20 cellular contexts compared by ENCODE assay signal in genomic region chr12:25800101-25800500, GRCh38.
DNase-seq lines count a peak whose midpoint lies in the region; ATAC-seq and TF ChIP-seq lines count a peak whose summit lies in the region.
"Had no signal": no experiment of that assay in that cellular context is flagged by ENCODE, and none has a peak within 500 bp of the region (broad histone marks: within the 10 kb centered on the region; RNA-seq: fewer than 3 reads in every experiment).

No MANE protein-coding gene starts in this region.

- H3K9me3 ChIP-seq in IMR-90 (ENCODE audit: control insufficient read depth, insufficient read depth, low read length) (no peaks in the 10 kb centered on the region), fibroblast of lung (ENCODE audit: control insufficient read depth, insufficient read depth, low read depth, low read length) (no peaks in the 10 kb centered on the region)
- H3K9me3 ChIP-seq: sigmoid colon, SJCRH30, upper lobe of left lung had no signal

- no peak overlapping the region for H2AK5ac ChIP-seq in IMR-90 (ENCODE audit: low read depth, low read length)

- TF ChIP-seq POLR2A in IMR-90 (IDR thresholded peaks at IDR 0.05; ENCODE audit: low read depth, low read length) = no peak

- H3K27me3 ChIP-seq in IMR-90 (ENCODE audit: control insufficient read depth, insufficient read depth, low read length) = no peaks in the 10 kb centered on the region
- no peaks in the 10 kb centered on the region for H3K27me3 ChIP-seq in fibroblast of lung (ENCODE audit: control insufficient read depth, insufficient read depth, low read length)
- H3K27me3 ChIP-seq: hepatocyte, sigmoid colon, SJCRH30, upper lobe of left lung had no signal

- TF ChIP-seq RAD21 in IMR-90 (IDR thresholded peaks at IDR 0.05; ENCODE audit: low read length) = no peak

- no peak overlapping the region for H2BK120ac ChIP-seq in IMR-90 (ENCODE audit: low read depth, low read length)

- WGBS in IMR-90 (ENCODE audit: extremely low coverage in 2 of 2, insufficient read length in 1 of 2), 2 experiments = no CpG with 5 or more reads among the region's 1 CpG

- H3K23ac ChIP-seq in IMR-90 (ENCODE audit: low read depth, low read length) = no peak overlapping the region

- dilution Hi-C loops in IMR-90 (cut with HindIII; ENCODE audit: low sequenced_read_pairs, unreplicated experiment) = no loop called here

- CTCF ChIA-PET in IMR-90 (lab: Yijun Ruan, JAX) = interaction anchor here (0.5 kb wide), 1 partner anchor 24 kb away, joined by 3 read pairs; no protein-coding TSS in a partner anchor

- H3K9me1 ChIP-seq in IMR-90 (ENCODE audit: insufficient read depth, low read length) = peaks cover 4% of the 10 kb centered on the region; the same call in 1 of the 2 replicates

- no peak overlapping the region for H3K56ac ChIP-seq in IMR-90 (ENCODE audit: extremely low read depth, insufficient read depth, low read length)

- in situ Hi-C loops in IMR-90 (cut with MboI; ENCODE audit: low sequenced_read_pairs) = no loop called here

- no peaks in the 10 kb centered on the region for H3K79me1 ChIP-seq in IMR-90 (ENCODE audit: low read depth in 1 of 2, low read length in 2 of 2)

- POLR2A ChIA-PET in IMR-90 (lab: Charles Lee; ENCODE audit: unreplicated experiment) = no interaction called here

- no peak overlapping the region for H4K8ac ChIP-seq in IMR-90 (ENCODE audit: low read depth in 2 of 2, low read length in 2 of 2)

- H3K36me3 ChIP-seq in IMR-90 (ENCODE audit: control insufficient read depth, insufficient read depth, low read length) = no peaks in the 10 kb centered on the region
- H3K36me3 ChIP-seq in fibroblast of lung (ENCODE audit: control insufficient read depth, insufficient read depth, low read length) = no peaks in the 10 kb centered on the region
- H3K36me3 ChIP-seq: sigmoid colon, SJCRH30, upper lobe of left lung, WERI-Rb-1 had no signal

- H3K4me3 ChIP-seq in IMR-90 (ENCODE audit: insufficient read depth, low read depth, low read length) = no peak overlapping the region
- no peak overlapping the region for H3K4me3 ChIP-seq in fibroblast of lung (replicated peaks in 1 of 4; ENCODE audit: control extremely low read depth in 1 of 4, insufficient read depth in 1 of 4, low read depth in 3 of 4, low read length in 4 of 4)
- H3K4me3 ChIP-seq: hepatocyte, sigmoid colon, SJCRH30, upper lobe of left lung had no signal

- no peak overlapping the region for H2BK20ac ChIP-seq in IMR-90 (ENCODE audit: low read depth, low read length)

- no peak overlapping the region for H2BK15ac ChIP-seq in IMR-90 (ENCODE audit: low read depth, low read length)

- H3K4ac ChIP-seq in IMR-90 (ENCODE audit: low read depth, low read length) = no peak overlapping the region

- H3K4me2 ChIP-seq in IMR-90 (ENCODE audit: low read depth, low read length) = no peak overlapping the region
- no peak overlapping the region for H3K4me2 ChIP-seq in fibroblast of lung (ENCODE audit: extremely low read depth, insufficient read depth, low read length)
- H3K4me2 ChIP-seq: hepatocyte, KMS-11 had no signal

- H3K14ac ChIP-seq in IMR-90 (replicated peaks; ENCODE audit: low read depth, low read length) = no peak overlapping the region

- no peak overlapping the region for H3K18ac ChIP-seq in IMR-90 (ENCODE audit: low read depth, low read length)

- DNase-seq in COLO829 (ENCODE audit: low spot score) (peak; percentile 13), IMR-90 (peak; percentile 30), OCI-M1 (lab: John Stamatoyannopoulos, UW) (peak; percentile 86), fibroblast of lung (ENCODE audit: low read depth in 2 of 2) (peak; percentile 32 to 37)
- DNase-seq: activated CD4-positive, alpha-beta T cell treated with anti-CD3 and anti-CD28 coated beads, Interleukin-2, amount 10 ng/mL, durations not matched to agents 7 days and 5 days; activated CD8-positive, alpha-beta memory T cell treated with anti-CD3 and anti-CD28 coated beads, Interleukin-2, amount 10 ng/mL, durations not matched to agents 7 days and 5 days; aorta; C1 segment of cervical spinal cord; NCI-H146; NCI-H774; sigmoid colon; WERI-Rb-1 had no signal

- H4K20me1 ChIP-seq in IMR-90 (ENCODE audit: insufficient read depth, low read length) (no peaks in the 10 kb centered on the region), fibroblast of lung (ENCODE audit: control insufficient read depth, extremely low read depth, insufficient read depth, low read length) (no peaks in the 10 kb centered on the region)

- no peak overlapping the region for H2BK5ac ChIP-seq in IMR-90 (ENCODE audit: low read depth, low read length, poor library complexity, severe bottlenecking)

- H3K4me1 ChIP-seq in IMR-90 (ENCODE audit: control insufficient read depth, insufficient read depth, low read length) (peaks cover 3% of the 10 kb centered on the region; the same call in 1 of the 2 replicates), fibroblast of lung (ENCODE audit: control insufficient read depth, extremely low read depth, insufficient read depth, low read length) (no peaks in the 10 kb centered on the region)
- H3K4me1 ChIP-seq: SJCRH30, upper lobe of left lung had no signal

- intact Hi-C loops in IMR-90 (cut with micrococcal nuclease) = no loop called here

- H3K27ac ChIP-seq in IMR-90 (ENCODE audit: insufficient read depth, low read length) (no peak overlapping the region), fibroblast of lung (ENCODE audit: insufficient read depth, low read length) (no peak overlapping the region)
- H3K27ac ChIP-seq: hepatocyte, KMS-11, sigmoid colon, SJCRH30, upper lobe of left lung, WERI-Rb-1 had no signal

- H4K5ac ChIP-seq in IMR-90 (ENCODE audit: low read depth, low read length) = no peak overlapping the region

- H3K9ac ChIP-seq in IMR-90 (ENCODE audit: low read depth, low read length) (no peak overlapping the region), fibroblast of lung (ENCODE audit: insufficient read depth, low read length) (no peak overlapping the region)
- H3K9ac ChIP-seq: KMS-11 had no signal

- no peak overlapping the region for H4K91ac ChIP-seq in IMR-90 (ENCODE audit: insufficient read depth, low read depth, low read length)

- H2AK9ac ChIP-seq in IMR-90 (replicated peaks; ENCODE audit: low read depth, low read length, poor library complexity) = no peak overlapping the region

- BruUV-seq in IMR-90 (replicated peaks; lab: Mats Ljungman, UMichigan) = no TSS peak

- no peak for TF ChIP-seq CTCF in IMR-90 (conservative IDR thresholded peaks at IDR 0.05; ENCODE audit: low read depth, low read length)
- no peak for TF ChIP-seq CTCF in fibroblast of lung (conservative IDR thresholded peaks at IDR 0.05 in 1 of 2, IDR thresholded peaks at IDR 0.05 in 1 of 2; ENCODE audit: low read depth in 1 of 2, low read length in 2 of 2)

- no peak for ATAC-seq in IMR-90 (ENCODE audit: low read depth)
- ATAC-seq in GM19328 (IDR thresholded peaks at IDR 0.05; ENCODE audit: unreplicated experiment) = no peak
- ATAC-seq in GM21717 (IDR thresholded peaks at IDR 0.05; ENCODE audit: unreplicated experiment) = no peak
- no peak for ATAC-seq in HG02970 (IDR thresholded peaks at IDR 0.05; ENCODE audit: low FRiP score, unreplicated experiment)
- ATAC-seq in HG02852 (IDR thresholded peaks at IDR 0.05; ENCODE audit: unreplicated experiment) = no peak
- ATAC-seq: activated CD8-positive, alpha-beta memory T cell treated with anti-CD3 and anti-CD28 coated beads, Interleukin-2, amount 10 ng/mL, durations not matched to agents 7 days and 5 days had no signal

- H2AFZ ChIP-seq in IMR-90 (replicated peaks; ENCODE audit: low read length, poor library complexity) (no peak overlapping the region), fibroblast of lung (ENCODE audit: low read length) (no peak overlapping the region)
- H2AFZ ChIP-seq: hepatocyte had no signal

- H3K79me2 ChIP-seq in fibroblast of lung (ENCODE audit: control insufficient read depth, insufficient read depth, low read length) = no peaks in the 10 kb centered on the region
- H3K79me2 ChIP-seq: hepatocyte had no signal

TF ChIP-seq in IMR-90, 13 proteins besides CTCF, POLR2A, EP300 and RAD21:
- TF ChIP-seq RFX5 (IDR thresholded peaks at IDR 0.05; ENCODE audit: low read depth, low read length) = no peak
- no peak for TF ChIP-seq MXI1 (IDR thresholded peaks at IDR 0.05; ENCODE audit: borderline replicate concordance, low read depth, low read length)
- TF ChIP-seq BHLHE40 (IDR thresholded peaks at IDR 0.05; ENCODE audit: low read depth, low read length) = no peak
- no peak for TF ChIP-seq SMC3 (IDR thresholded peaks at IDR 0.05; ENCODE audit: low read depth, low read length)
- no peak for TF ChIP-seq CEBPB (IDR thresholded peaks at IDR 0.05; ENCODE audit: low read depth, low read length)
- TF ChIP-seq MAFK (IDR thresholded peaks at IDR 0.05; ENCODE audit: low read depth, low read length) = no peak
- no peak for TF ChIP-seq FOS (IDR thresholded peaks at IDR 0.05; ENCODE audit: low read depth, low read length)
- TF ChIP-seq NFE2L2 (IDR thresholded peaks at IDR 0.05; ENCODE audit: low read depth, low read length) = no peak
- TF ChIP-seq, protein P1, sequence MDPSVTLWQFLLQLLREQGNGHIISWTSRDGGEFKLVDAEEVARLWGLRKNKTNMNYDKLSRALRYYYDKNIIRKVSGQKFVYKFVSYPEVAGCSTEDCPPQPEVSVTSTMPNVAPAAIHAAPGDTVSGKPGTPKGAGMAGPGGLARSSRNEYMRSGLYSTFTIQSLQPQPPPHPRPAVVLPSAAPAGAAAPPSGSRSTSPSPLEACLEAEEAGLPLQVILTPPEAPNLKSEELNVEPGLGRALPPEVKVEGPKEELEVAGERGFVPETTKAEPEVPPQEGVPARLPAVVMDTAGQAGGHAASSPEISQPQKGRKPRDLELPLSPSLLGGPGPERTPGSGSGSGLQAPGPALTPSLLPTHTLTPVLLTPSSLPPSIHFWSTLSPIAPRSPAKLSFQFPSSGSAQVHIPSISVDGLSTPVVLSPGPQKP (IDR thresholded peaks at IDR 0.05; ENCODE audit: borderline replicate concordance, low read depth, low read length) = no peak
- TF ChIP-seq CHD1 (IDR thresholded peaks at IDR 0.05; ENCODE audit: low read depth, low read length) = no peak
- TF ChIP-seq RCOR1 (IDR thresholded peaks at IDR 0.05; ENCODE audit: insufficient replicate concordance, low read length) = no peak
- TF ChIP-seq MAZ (IDR thresholded peaks at IDR 0.05; ENCODE audit: borderline replicate concordance, low read depth, low read length) = no peak
- TF ChIP-seq USF2 (IDR thresholded peaks at IDR 0.05; ENCODE audit: low read depth, low read length) = no peak
TF ChIP-seq in IMR-90: peak in this region for 0.

Comparison
In these comparisons a context has a peak if more than half of its experiments do, and no peak if none do; other contexts are left out.
1. DNase-seq: peak in every context shown above with its lines; median percentile 86 in OCI-M1; 34 in fibroblast of lung; 30 in IMR-90; 13 in COLO829.